28 cellular contexts compared by ENCODE assay signal in the genomic region with DNA sequence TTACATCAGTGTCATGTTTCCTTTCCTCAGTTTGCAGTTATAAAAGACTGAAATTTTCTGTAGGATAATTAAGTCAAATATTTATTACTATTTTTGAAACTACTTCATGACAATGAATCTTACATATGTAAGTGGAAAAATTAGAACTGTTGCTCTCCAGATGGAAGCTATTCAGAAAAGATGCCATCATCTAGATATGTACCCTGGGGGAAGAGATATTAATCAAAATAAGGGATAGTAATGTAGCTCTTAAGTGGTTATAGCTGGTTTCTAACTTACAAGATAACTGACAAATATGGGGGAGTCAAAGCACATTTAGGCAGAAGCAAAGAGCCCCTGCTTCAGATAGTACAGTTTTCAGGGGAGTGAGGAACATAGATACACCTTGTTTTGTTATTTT. TPM values are rescaled to one million over a fixed set of nuclear protein-coding genes. Genes with fewer than 3 reads are reported as not detected.
"Had no signal": no experiment of that assay in that cellular context is flagged by ENCODE, and none has a peak within 500 bp of the region (broad histone marks: within the 10 kb centered on the region; RNA-seq: fewer than 3 reads in every experiment).

No MANE protein-coding gene starts in this region.

- H3K9me3 ChIP-seq: testis, thyroid gland, upper lobe of right lung, vagina had no signal

- H3K36me3 ChIP-seq: stomach, suprapubic skin, thoracic aorta, thyroid gland, tibial artery, tibial nerve, transverse colon, upper lobe of left lung, upper lobe of right lung, uterus, vagina had no signal

- DNase-seq: stimulated activated CD4-positive, alpha-beta T cell treated with anti-CD3 and anti-CD28 coated beads, Interleukin-2, amount 100 ng/mL, for 48 hours; stimulated activated CD4-positive, alpha-beta T cell treated with anti-CD3 and anti-CD28 coated beads, Interleukin-4, amount 100 ng/mL, for 1 hour; stimulated activated CD4-positive, alpha-beta T cell treated with anti-CD3 and anti-CD28 coated beads, Interleukin-4, amount 100 ng/mL, for 24 hours; stimulated activated CD4-positive, alpha-beta T cell treated with anti-CD3 and anti-CD28 coated beads, Interleukin-4, amount 100 ng/mL, for 4 hours; stimulated activated CD8-positive, alpha-beta memory T cell treated with anti-CD3 and anti-CD28 coated beads, Interleukin-4, amount 100 ng/mL, for 48 hours; stimulated activated naive B cell treated with anti-CD40 and anti-IgM and Interleukin-4, amounts not matched to agents 10 μg/mL and 1 μg/mL and 100 μg/mL, for 72 hours; stimulated activated naive CD4-positive, alpha-beta T cell; stimulated activated naive CD4-positive, alpha-beta T cell treated with Interleukin-2 at 50 U/mL for 16 hours; stimulated activated naive CD8-positive, alpha-beta T cell treated with anti-CD3 and anti-CD28 coated beads, Interleukin-15, amount 100 ng/mL, for 72 hours; stimulated activated naive CD8-positive, alpha-beta T cell treated with anti-CD3 and anti-CD28 coated beads, Interleukin-15, Interleukin-2, amounts not matched to agents 100 U/mL and 50 U/mL, for 24 hours; stomach; substantia nigra; testis; thyroid gland; tibial artery; transverse colon; trophoblast cell; upper lobe of left lung; upper lobe of right lung; uterus had no signal

- ATAC-seq: stimulated activated effector memory CD8-positive, alpha-beta T cell treated with anti-CD3 and anti-CD28 coated beads, Interleukin-12 subunit alpha, Interleukin-12 subunit beta, amount 100 ng/mL, for 72 hours; stimulated activated memory B cell treated with anti-CD40 and anti-IgM and Interleukin-4, amounts not matched to agents 10 μg/mL and 1 μg/mL and 100 μg/mL, for 72 hours; stimulated activated naive B cell treated with anti-CD40 and anti-IgM and Interleukin-4, amounts not matched to agents 10 μg/mL and 1 μg/mL and 100 μg/mL, for 72 hours; stimulated activated naive CD8-positive, alpha-beta T cell treated with anti-CD3 and anti-CD28 coated beads, Interleukin-15, amount 100 ng/mL, for 72 hours; stimulated activated naive CD8-positive, alpha-beta T cell treated with anti-CD3 and anti-CD28 coated beads, Interleukin-15, Interleukin-2, amounts not matched to agents 100 U/mL and 50 U/mL, for 24 hours; upper lobe of right lung had no signal

- H3K4me3 ChIP-seq: stomach, suprapubic skin, testis, thoracic aorta, thyroid gland, tibial artery, tibial nerve, transverse colon, upper lobe of left lung, upper lobe of right lung, uterus, vagina had no signal

- H3K27ac ChIP-seq: stomach, suprapubic skin, testis, thoracic aorta, thyroid gland, tibial artery, tibial nerve, transverse colon, upper lobe of left lung, upper lobe of right lung, uterus, vagina had no signal

- H3K4me1 ChIP-seq: stomach, suprapubic skin, testis, tibial artery, tibial nerve, transverse colon, upper lobe of left lung, upper lobe of right lung, uterus, vagina had no signal

- H3K27me3 ChIP-seq: stomach, suprapubic skin, testis, thyroid gland, tibial artery, tibial nerve, transverse colon, upper lobe of left lung, upper lobe of right lung, uterus, vagina had no signal

RNA-seq across cellular contexts. Expression of a gene that starts 38.1 kb away (rescaled TPM):
- total RNA-seq: stomach, thoracic aorta, thyroid gland, tibial nerve, transverse colon, upper lobe of right lung, ureter, uterus, vagina had no signal
- polyA plus RNA-seq: stomach, urinary bladder had no signal
